In the genomic region with DNA sequence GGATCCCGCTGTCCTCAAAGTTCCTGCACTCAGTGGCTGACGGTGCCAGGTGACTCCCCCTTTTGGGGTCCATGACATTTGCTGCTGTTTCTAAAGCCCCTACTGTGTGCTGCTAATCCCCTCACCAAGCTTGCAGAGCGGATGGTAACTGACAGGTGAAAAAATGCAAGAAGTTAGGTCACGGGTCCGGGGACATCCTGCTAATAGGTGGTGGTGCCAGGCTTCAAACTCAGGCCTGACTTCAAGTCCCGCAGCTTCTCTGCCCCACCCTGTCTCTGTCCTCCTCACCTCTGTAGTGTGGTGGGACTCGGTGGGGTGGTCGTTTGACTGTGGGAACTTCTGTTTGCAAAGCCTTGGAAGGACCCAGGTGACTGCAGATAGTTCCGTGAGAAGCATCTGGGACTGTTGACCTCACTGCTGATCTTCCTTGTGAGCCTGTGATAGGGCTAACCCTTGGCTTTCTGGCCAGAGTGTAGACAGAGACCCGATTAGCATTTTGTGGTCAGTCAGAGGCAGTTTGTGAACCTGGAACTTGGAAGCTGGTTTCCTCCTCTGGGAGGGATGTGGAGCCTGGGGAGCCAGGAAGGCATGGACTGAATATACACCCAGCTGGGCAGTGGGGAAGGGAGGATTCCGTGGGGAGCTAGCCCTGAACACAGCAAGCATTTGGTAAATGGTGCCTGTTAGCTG, we compare ENCODE assay signal across 18 cellular contexts.
DNase-seq lines count a peak whose midpoint lies in the region; ATAC-seq, FAIRE-seq and TF ChIP-seq lines count a peak whose summit lies in the region.
"Had no signal": no experiment of that assay in that cellular context is flagged by ENCODE, and none has a peak within 500 bp of the region (broad histone marks: within the 10 kb centered on the region; RNA-seq: fewer than 3 reads in every experiment).

No MANE protein-coding gene starts in this region.

- H3K4me3 ChIP-seq in body of pancreas (no peak overlapping the region), HepG2 (replicated peaks in 1 of 3; ENCODE audit: insufficient read depth in 1 of 3, low read depth in 2 of 3, low read length in 3 of 3) (peak overlapping the region; percentile 6 to 64 (median 36)), stomach (no peak overlapping the region)

- no peak for TF ChIP-seq EP300 in HepG2 (IDR thresholded peaks at IDR 0.05; ENCODE audit: low read depth in 2 of 2, low read length in 2 of 2)
- no peak for TF ChIP-seq EP300 in HepG2 (CRISPR knock-in tag; IDR thresholded peaks at IDR 0.05; ENCODE audit: borderline replicate concordance)
- TF ChIP-seq EP300 in stomach (IDR thresholded peaks at IDR 0.05): no peak

- H3K36me3 Mint-ChIP-seq in activated CD4-positive, alpha-beta T cell treated with anti-CD3 and anti-CD28 coated beads for 36 hours (ENCODE audit: low read depth): peaks cover 3% of the 10 kb centered on the region

- H4K20me1 ChIP-seq in HepG2 (ENCODE audit: insufficient read depth, low read length): no peaks in the 10 kb centered on the region

- 42 to 67% methylated on average over 7 to 11 of the region's 11 CpGs for WGBS in body of pancreas, 2 donors
- WGBS in HepG2 (ENCODE audit: low lambda C conversion rate): 15% methylated on average over 8 of the region's 11 CpGs
- WGBS in stomach, 5 donors: 60 to 74% (median 67%) methylated on average over 11 of the region's 11 CpGs

- peak overlapping the region; percentile 59 for H3K9ac ChIP-seq in HepG2 (ENCODE audit: insufficient read depth, low read depth, low read length)

- no peak for ATAC-seq in activated CD4-positive, alpha-beta T cell treated with anti-CD3 and anti-CD28 coated beads for 36 hours
- ATAC-seq in body of pancreas (no peak), HepG2 (peak; percentile 52), HG02623 (IDR thresholded peaks at IDR 0.05; ENCODE audit: unreplicated experiment) (no peak)

- in situ Hi-C loops in HepG2 (cut with HindIII; ENCODE audit: extremely low pct_ligation_motif_present, low pct_unique_long_range_greater_than_20kb): no loop called here

- H3K9me3 ChIP-seq in body of pancreas (no peaks in the 10 kb centered on the region), HepG2 (ENCODE audit: low read length) (no peaks in the 10 kb centered on the region), stomach (no peaks in the 10 kb centered on the region)

- POLR2A ChIA-PET in activated CD4-positive, alpha-beta T cell treated with anti-CD3 and anti-CD28 coated beads for 36 hours (lab: Charles Lee): interaction anchor here (0.6 kb wide), 2 partner anchors 144 to 387 kb away, joined by 3 to 4 read pairs; no protein-coding TSS in a partner anchor
- POLR2A ChIA-PET in HepG2 (lab: Yijun Ruan, JAX): interaction anchor here (0.6 kb wide), 1 partner anchor 30 kb away, joined by 3 read pairs; no protein-coding TSS in a partner anchor

- CTCF ChIA-PET in activated CD4-positive, alpha-beta T cell treated with anti-CD3 and anti-CD28 coated beads for 36 hours (lab: Charles Lee): interaction anchor here (0.6 to 1.4 kb wide), 3 partner anchors 8 to 595 kb away, joined by 3 to 4 read pairs (median 4); no protein-coding TSS in a partner anchor
- CTCF ChIA-PET in HepG2 (lab: Yijun Ruan, JAX; ENCODE audit: low intra/inter-chr PET ratio, low total read pairs): no interaction called here

- H3K27ac Mint-ChIP-seq in activated CD4-positive, alpha-beta T cell treated with anti-CD3 and anti-CD28 coated beads for 36 hours: peak overlapping the region; percentile 27
- H3K27ac Mint-ChIP-seq: activated CD4-positive, alpha-beta T cell treated with anti-CD3 and anti-CD28 coated beads, Interleukin-2, amount 10 ng/mL, durations not matched to agents 7 days and 5 days had no signal

- peak overlapping the region; percentile 79 for H3K4me2 ChIP-seq in HepG2 (ENCODE audit: low read depth, low read length)

- no peaks in the 10 kb centered on the region for H3K36me3 ChIP-seq in body of pancreas (replicated peaks in 1 of 2; ENCODE audit: insufficient read depth in 1 of 2, low read depth in 2 of 2)
- H3K36me3 ChIP-seq in HepG2 (replicated peaks in 1 of 2; ENCODE audit: control insufficient read depth in 1 of 2, insufficient read depth in 2 of 2, low read length in 2 of 2): no peaks in the 10 kb centered on the region
- H3K36me3 ChIP-seq in stomach: no peaks in the 10 kb centered on the region

- TF ChIP-seq RAD21 in HepG2 (CRISPR knock-in tag; IDR thresholded peaks at IDR 0.05): no peak

- no peak for TF ChIP-seq CTCF in body of pancreas (IDR thresholded peaks at IDR 0.05)
- TF ChIP-seq CTCF in HepG2 (CRISPR knock-in tag; IDR thresholded peaks at IDR 0.05): no peak
- no peak for TF ChIP-seq CTCF in stomach (IDR thresholded peaks at IDR 0.05)

- H3K4me1 Mint-ChIP-seq in activated CD4-positive, alpha-beta T cell treated with anti-CD3 and anti-CD28 coated beads for 36 hours: peaks cover 63% of the 10 kb centered on the region

- peak overlapping the region in 3 of 4 donors; percentile 51 to 80 (median 74) for H3K27ac ChIP-seq in body of pancreas
- H3K27ac ChIP-seq in HepG2 (ENCODE audit: extremely low read length, insufficient read depth, low read length): peak overlapping the region; percentile 68
- H3K27ac ChIP-seq in stomach: peak overlapping the region in 3 of 5 donors; percentile 25 to 40 (median 37)

- BruUV-seq in HepG2 (replicated peaks; lab: Mats Ljungman, UMichigan): no TSS peak

- FAIRE-seq in HepG2 (lab: Jason Lieb, UNC): no peak
- FAIRE-seq: G401.6 had no signal

- no peak for DNase-seq in activated CD4-positive, alpha-beta T cell treated with anti-CD3 and anti-CD28 coated beads for 36 hours
- DNase-seq in activated CD4-positive, alpha-beta T cell treated with anti-CD3 and anti-CD28 coated beads for 4 hours: no peak
- DNase-seq in body of pancreas (peak in 1 of 4 donors; percentile 10), HepG2 (ENCODE audit: low spot score) (no peak), stomach (no peak), HuH-7.5 (ENCODE audit: low spot score) (no peak), OCI-M2 (lab: John Stamatoyannopoulos, UW; ENCODE audit: unreplicated experiment) (no peak)
- DNase-seq: 8988T; activated CD4-positive, alpha-beta T cell treated with anti-CD3 and anti-CD28 coated beads, Interleukin-2, amount 10 ng/mL, durations not matched to agents 7 days and 5 days; activated effector memory CD4-positive, alpha-beta T cell treated with Interleukin-2 at 50 U/mL for 16 hours; effector CD4-positive, alpha-beta T cell; foreskin melanocyte; NCI-H1694 treated with DMSO at 0.1 percent for 48 hours; RPMI8226; stimulated activated CD4-positive, alpha-beta T cell treated with anti-CD3 and anti-CD28 coated beads, Interleukin-1b, Interleukin-23, amount 100 ng/mL, for 48 hours; trophoblast cell had no signal

- no peak overlapping the region for H3K4me3 Mint-ChIP-seq in activated CD4-positive, alpha-beta T cell treated with anti-CD3 and anti-CD28 coated beads for 36 hours
- H3K4me3 Mint-ChIP-seq: activated CD4-positive, alpha-beta T cell treated with anti-CD3 and anti-CD28 coated beads, Interleukin-2, amount 10 ng/mL, durations not matched to agents 7 days and 5 days had no signal

- no peaks in the 10 kb centered on the region for H3K27me3 Mint-ChIP-seq in activated CD4-positive, alpha-beta T cell treated with anti-CD3 and anti-CD28 coated beads for 36 hours
- H3K27me3 Mint-ChIP-seq: activated CD4-positive, alpha-beta T cell treated with anti-CD3 and anti-CD28 coated beads, Interleukin-2, amount 10 ng/mL, durations not matched to agents 7 days and 5 days had no signal

- intact Hi-C loops in activated CD4-positive, alpha-beta T cell treated with anti-CD3 and anti-CD28 coated beads for 36 hours (cut with DNase I, micrococcal nuclease): no loop called here
- intact Hi-C loops in body of pancreas (cut with DNase I) (no loop called here), HepG2 (cut with micrococcal nuclease; ENCODE audit: unreplicated experiment) (no loop called here), stomach (cut with DNase I; ENCODE audit: low total_unique reads) (loop anchor here (10.0 kb wide), 2 partner anchors 56 to 166 kb away; no protein-coding TSS in a partner anchor)

- no peaks in the 10 kb centered on the region for H3K79me2 ChIP-seq in HepG2 (ENCODE audit: insufficient read depth, low read length)

- H3K27me3 ChIP-seq in body of pancreas: no peaks in the 10 kb centered on the region
- H3K27me3 ChIP-seq in HepG2 (ENCODE audit: control insufficient read depth in 1 of 2, insufficient read depth in 2 of 2, low read length in 2 of 2): no peaks in the 10 kb centered on the region
- no peaks in the 10 kb centered on the region for H3K27me3 ChIP-seq in stomach

- no peaks in the 10 kb centered on the region for H3K9me3 Mint-ChIP-seq in activated CD4-positive, alpha-beta T cell treated with anti-CD3 and anti-CD28 coated beads for 36 hours (ENCODE audit: low read depth)
- H3K9me3 Mint-ChIP-seq: activated CD4-positive, alpha-beta T cell treated with anti-CD3 and anti-CD28 coated beads, Interleukin-2, amount 10 ng/mL, durations not matched to agents 7 days and 5 days had no signal

- no peak overlapping the region for H2AFZ ChIP-seq in HepG2 (ENCODE audit: low read length)

- no peak for TF ChIP-seq POLR2A in body of pancreas (IDR thresholded peaks at IDR 0.05)
- TF ChIP-seq POLR2A in HepG2 (IDR thresholded peaks at IDR 0.05; ENCODE audit: insufficient read depth in 1 of 2, low read depth in 2 of 2, low read length in 2 of 2): no peak
- TF ChIP-seq POLR2A in stomach (IDR thresholded peaks at IDR 0.05): no peak

- H3K4me1 ChIP-seq in body of pancreas (peaks cover 48% of the 10 kb centered on the region), HepG2 (ENCODE audit: insufficient read depth, low read length) (peaks cover 81% of the 10 kb centered on the region), stomach (peaks cover 33 to 79% (median 38%) of the 10 kb centered on the region in 4 donors)

TF ChIP-seq in HepG2, 621 proteins besides CTCF, POLR2A, EP300 and RAD21 (continues in another document):
- TF ChIP-seq, protein P1, sequence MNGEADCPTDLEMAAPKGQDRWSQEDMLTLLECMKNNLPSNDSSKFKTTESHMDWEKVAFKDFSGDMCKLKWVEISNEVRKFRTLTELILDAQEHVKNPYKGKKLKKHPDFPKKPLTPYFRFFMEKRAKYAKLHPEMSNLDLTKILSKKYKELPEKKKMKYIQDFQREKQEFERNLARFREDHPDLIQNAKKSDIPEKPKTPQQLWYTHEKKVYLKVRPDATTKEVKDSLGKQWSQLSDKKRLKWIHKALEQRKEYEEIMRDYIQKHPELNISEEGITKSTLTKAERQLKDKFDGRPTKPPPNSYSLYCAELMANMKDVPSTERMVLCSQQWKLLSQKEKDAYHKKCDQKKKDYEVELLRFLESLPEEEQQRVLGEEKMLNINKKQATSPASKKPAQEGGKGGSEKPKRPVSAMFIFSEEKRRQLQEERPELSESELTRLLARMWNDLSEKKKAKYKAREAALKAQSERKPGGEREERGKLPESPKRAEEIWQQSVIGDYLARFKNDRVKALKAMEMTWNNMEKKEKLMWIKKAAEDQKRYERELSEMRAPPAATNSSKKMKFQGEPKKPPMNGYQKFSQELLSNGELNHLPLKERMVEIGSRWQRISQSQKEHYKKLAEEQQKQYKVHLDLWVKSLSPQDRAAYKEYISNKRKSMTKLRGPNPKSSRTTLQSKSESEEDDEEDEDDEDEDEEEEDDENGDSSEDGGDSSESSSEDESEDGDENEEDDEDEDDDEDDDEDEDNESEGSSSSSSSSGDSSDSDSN (CRISPR knock-in tag; IDR thresholded peaks at IDR 0.05): no peak
- TF ChIP-seq EEA1 (CRISPR knock-in tag; IDR thresholded peaks at IDR 0.05; ENCODE audit: borderline replicate concordance) (no peak), ZNF598 (CRISPR knock-in tag; IDR thresholded peaks at IDR 0.05; ENCODE audit: borderline replicate concordance) (no peak)

Comparison
In these comparisons a context has a peak if more than half of its experiments do, and no peak if none do; other contexts are left out.
1. H3K4me3 ChIP-seq: peak in HepG2 (3 of 3); none in body of pancreas (0 of 2) and stomach (0 of 4).
2. Peak in every context shown above with its lines, with median percentiles within 50 percentile points of each other: H3K27ac ChIP-seq.